Comparison of ENCODE assay signal across 8 cellular contexts in the genomic region with DNA sequence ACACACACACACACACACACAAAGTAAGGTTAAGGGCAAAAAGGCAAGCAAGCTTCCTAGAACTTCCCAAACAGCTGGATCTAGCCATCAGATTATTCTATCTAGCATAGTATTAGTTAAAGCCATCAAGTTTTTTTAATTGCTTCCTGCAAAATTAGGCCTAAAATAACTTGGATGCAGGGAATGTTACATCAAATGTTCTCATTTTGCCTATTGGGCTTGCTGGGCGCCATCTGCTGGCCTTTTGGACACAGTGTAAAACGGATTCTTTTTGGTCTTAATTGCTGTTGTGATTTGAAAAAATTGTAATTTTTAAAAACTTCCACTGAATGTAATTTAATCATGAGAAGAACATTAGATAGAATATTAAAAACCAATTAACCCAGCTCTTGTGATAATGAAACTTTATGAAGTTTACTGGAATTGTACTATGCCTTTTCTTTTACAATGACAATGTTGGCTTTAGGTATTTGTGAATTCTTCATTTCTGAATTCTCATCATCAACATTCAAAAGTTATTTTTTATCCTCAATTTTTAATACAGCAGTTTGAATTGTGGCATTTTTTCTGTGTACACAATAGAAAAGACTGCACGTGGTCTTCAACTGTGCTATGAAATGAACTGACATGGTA. TPM values are rescaled to one million over a fixed set of nuclear protein-coding genes. Genes with fewer than 3 reads are reported as not detected.
DNase-seq lines count a peak whose midpoint lies in the region; ATAC-seq and TF ChIP-seq lines count a peak whose summit lies in the region.

No MANE protein-coding gene starts in this region.

- no peak overlapping the region for H3K9ac ChIP-seq in OCI-LY1 (ENCODE audit: low read length)

- peak; percentile 62 for DNase-seq in BE2C
- DNase-seq in H4 (ENCODE audit: low spot score): peak; percentile 43
- DNase-seq in activated naive CD4-positive, alpha-beta T cell treated with anti-CD3 and anti-CD28 coated beads, Interleukin-2, amount 50 U/mL, for 16 hours: peak; percentile 41
- peak; percentile 32 to 86 (median 68) for DNase-seq in head of caudate nucleus
- peak; percentile 57 for DNase-seq in renal cortical epithelial cell (ENCODE audit: low read depth)

- H4K20me1 ChIP-seq in OCI-LY1 (ENCODE audit: insufficient read depth, low read length): no peaks in the 10 kb centered on the region

- no peak overlapping the region for H2AFZ ChIP-seq in OCI-LY1 (ENCODE audit: low read length)

- no peaks in the 10 kb centered on the region for H3K4me1 ChIP-seq in BE2C
- peaks cover 17% of the 10 kb centered on the region for H3K4me1 ChIP-seq in OCI-LY1 (ENCODE audit: insufficient read depth, low read length, severe bottlenecking)

- no peak overlapping the region for H3K4me3 ChIP-seq in BE2C (ENCODE audit: low read depth, low read length)
- H3K4me3 ChIP-seq in OCI-LY1 (ENCODE audit: low read depth, low read length, poor library complexity, severe bottlenecking): no peak overlapping the region

- ATAC-seq in HG03025 (IDR thresholded peaks at IDR 0.05; ENCODE audit: low FRiP score, unreplicated experiment): no peak
- ATAC-seq in HG02623 (IDR thresholded peaks at IDR 0.05; ENCODE audit: unreplicated experiment): no peak

- H3K27me3 ChIP-seq in BE2C (no peaks in the 10 kb centered on the region), OCI-LY1 (ENCODE audit: insufficient read depth, low read length) (no peaks in the 10 kb centered on the region)

- intact Hi-C loops in head of caudate nucleus (cut with DNase I): no loop called here

- H3K36me3 ChIP-seq in BE2C (peaks cover 12% of the 10 kb centered on the region), OCI-LY1 (ENCODE audit: insufficient read depth, low read length) (peaks cover 24% of the 10 kb centered on the region)

- no peaks in the 10 kb centered on the region for H3F3A ChIP-seq in OCI-LY1 (ENCODE audit: insufficient read depth, low read length)

- no peaks in the 10 kb centered on the region for H3K9me2 ChIP-seq in OCI-LY1 (ENCODE audit: low read depth, low read length)

- peaks cover 40% of the 10 kb centered on the region for H3K79me2 ChIP-seq in OCI-LY1 (ENCODE audit: insufficient read depth, low read length)

- no peaks in the 10 kb centered on the region for H3K9me3 ChIP-seq in BE2C
- H3K9me3 ChIP-seq in OCI-LY1 (ENCODE audit: low read length): no peaks in the 10 kb centered on the region

- no peak overlapping the region for H3K27ac ChIP-seq in OCI-LY1 (ENCODE audit: low read depth, low read length, poor library complexity, severe bottlenecking)

- H3K4me2 ChIP-seq in OCI-LY1 (ENCODE audit: low read length): no peak overlapping the region

- TF ChIP-seq CTCF in BE2C (IDR thresholded peaks at IDR 0.05; ENCODE audit: low read depth, low read length): peak; percentile 90
- TF ChIP-seq CTCF in OCI-LY1 (IDR thresholded peaks at IDR 0.05; ENCODE audit: low read length): peak; percentile 91

RNA-seq across cellular contexts. Expression of a gene that starts 6.8 kb away (rescaled TPM):
- polyA plus RNA-seq in BE2C (2012; ENCODE audit: insufficient read depth, insufficient read length, low read depth): 21.0 TPM
- total RNA-seq in H4 (2014; rRNA removed; shearing (Covaris generic)): 7.5 and 14.1 TPM in 2 replicates
- total RNA-seq in renal cortical epithelial cell: 7.6 and 25.4 TPM in 2 replicates

RNA-seq across cellular contexts. Expression of a gene that starts 7.9 kb away (rescaled TPM):
- polyA plus RNA-seq in BE2C (2012; ENCODE audit: insufficient read depth, insufficient read length, low read depth): 1.6 TPM
- 4.7 and 5.2 TPM in 2 replicates for total RNA-seq in H4 (2014; rRNA removed; shearing (Covaris generic))
- total RNA-seq in renal cortical epithelial cell: 2.8 and 7.1 TPM in 2 replicates
